2 cellular contexts compared by ENCODE assay signal in the genomic region with DNA sequence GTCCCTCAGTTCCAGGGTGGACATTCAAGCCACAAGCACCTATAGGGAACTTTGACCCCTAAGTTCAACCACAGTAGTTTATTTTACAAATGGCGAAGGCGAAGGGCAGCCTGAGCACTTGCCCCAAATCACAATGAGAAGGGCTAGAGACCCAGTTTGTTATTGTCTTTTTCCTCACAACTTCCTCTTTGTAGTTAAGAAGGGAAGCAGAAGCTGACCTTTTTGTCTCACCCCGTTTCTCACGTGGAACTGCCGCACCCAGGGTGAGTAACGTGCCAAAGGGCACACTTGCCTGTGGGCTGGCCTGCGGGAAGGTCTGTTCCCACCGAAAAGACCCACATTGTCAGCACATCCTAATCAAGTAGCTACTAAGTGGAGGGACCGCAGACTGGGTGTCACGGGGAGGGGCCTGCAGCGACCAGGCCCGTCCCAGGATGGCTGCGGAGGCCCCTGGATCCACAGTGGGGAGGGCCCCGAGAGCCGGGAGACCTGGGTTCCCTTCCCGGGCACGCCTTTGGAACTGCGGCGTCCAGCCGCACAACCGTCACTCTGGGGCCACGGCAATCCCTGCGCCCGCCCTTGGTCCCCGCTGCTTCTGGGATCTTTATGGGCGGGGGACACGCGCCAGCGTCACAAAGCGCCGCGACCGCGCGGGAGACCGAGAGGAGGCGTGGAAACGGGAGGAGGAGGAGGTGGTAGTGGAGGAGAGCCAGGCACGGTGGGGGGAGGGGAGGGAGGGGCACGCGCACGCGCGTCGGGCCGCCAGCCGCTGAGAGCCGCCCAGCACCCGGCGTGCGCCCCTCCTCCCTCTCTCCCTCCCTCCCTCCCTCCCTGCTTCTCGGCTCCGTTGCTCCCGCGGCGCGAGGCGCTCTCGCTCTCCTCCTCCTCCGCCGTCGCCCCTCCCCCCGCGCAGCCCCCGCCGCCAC.
A peak's percentile ranks its signal among the peaks of the same experiment; 100 is the strongest.
TF ChIP-seq lines count a peak whose summit lies in the region.

A gene with protein sequence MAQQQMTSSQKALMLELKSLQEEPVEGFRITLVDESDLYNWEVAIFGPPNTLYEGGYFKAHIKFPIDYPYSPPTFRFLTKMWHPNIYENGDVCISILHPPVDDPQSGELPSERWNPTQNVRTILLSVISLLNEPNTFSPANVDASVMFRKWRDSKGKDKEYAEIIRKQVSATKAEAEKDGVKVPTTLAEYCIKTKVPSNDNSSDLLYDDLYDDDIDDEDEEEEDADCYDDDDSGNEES (plus strand): TSS at position 834 of the 926 bp plus-strand sequence. CDS start 598 bp downstream, outside the sequence.

TF ChIP-seq in IMR-90, 13 proteins besides CTCF, POLR2A, EP300 and RAD21:
- 0 out of 2 replicates have a peak, but pooled peaks have one; percentile 19 for TF ChIP-seq FOS (IDR thresholded peaks at IDR 0.05; ENCODE audit: low read depth, low read length)
- TF ChIP-seq MAZ (IDR thresholded peaks at IDR 0.05; ENCODE audit: borderline replicate concordance, low read depth, low read length): peak; percentile 86; the same call in 1 of the 2 replicates
- TF ChIP-seq, protein P1, sequence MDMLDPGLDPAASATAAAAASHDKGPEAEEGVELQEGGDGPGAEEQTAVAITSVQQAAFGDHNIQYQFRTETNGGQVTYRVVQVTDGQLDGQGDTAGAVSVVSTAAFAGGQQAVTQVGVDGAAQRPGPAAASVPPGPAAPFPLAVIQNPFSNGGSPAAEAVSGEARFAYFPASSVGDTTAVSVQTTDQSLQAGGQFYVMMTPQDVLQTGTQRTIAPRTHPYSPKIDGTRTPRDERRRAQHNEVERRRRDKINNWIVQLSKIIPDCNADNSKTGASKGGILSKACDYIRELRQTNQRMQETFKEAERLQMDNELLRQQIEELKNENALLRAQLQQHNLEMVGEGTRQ (IDR thresholded peaks at IDR 0.05; ENCODE audit: low read depth, low read length): no peak
- no peak for TF ChIP-seq RFX5 (IDR thresholded peaks at IDR 0.05; ENCODE audit: low read depth, low read length)
- no peak for TF ChIP-seq CEBPB (IDR thresholded peaks at IDR 0.05; ENCODE audit: low read depth, low read length)
- 0 out of 2 replicates have a peak, but pooled peaks have one; percentile 1 for TF ChIP-seq NFE2L2 (IDR thresholded peaks at IDR 0.05; ENCODE audit: low read depth, low read length)
- TF ChIP-seq BHLHE40 (IDR thresholded peaks at IDR 0.05; ENCODE audit: low read depth, low read length): peak; percentile 94
- no peak for TF ChIP-seq CHD1 (IDR thresholded peaks at IDR 0.05; ENCODE audit: low read depth, low read length)
- TF ChIP-seq, protein P2, sequence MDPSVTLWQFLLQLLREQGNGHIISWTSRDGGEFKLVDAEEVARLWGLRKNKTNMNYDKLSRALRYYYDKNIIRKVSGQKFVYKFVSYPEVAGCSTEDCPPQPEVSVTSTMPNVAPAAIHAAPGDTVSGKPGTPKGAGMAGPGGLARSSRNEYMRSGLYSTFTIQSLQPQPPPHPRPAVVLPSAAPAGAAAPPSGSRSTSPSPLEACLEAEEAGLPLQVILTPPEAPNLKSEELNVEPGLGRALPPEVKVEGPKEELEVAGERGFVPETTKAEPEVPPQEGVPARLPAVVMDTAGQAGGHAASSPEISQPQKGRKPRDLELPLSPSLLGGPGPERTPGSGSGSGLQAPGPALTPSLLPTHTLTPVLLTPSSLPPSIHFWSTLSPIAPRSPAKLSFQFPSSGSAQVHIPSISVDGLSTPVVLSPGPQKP (IDR thresholded peaks at IDR 0.05; ENCODE audit: borderline replicate concordance, low read depth, low read length): no peak

TF ChIP-seq in endothelial cell of umbilical vein, 7 proteins besides CTCF, POLR2A, EP300 and RAD21:
- TF ChIP-seq POLR2AphosphoS5 (IDR thresholded peaks at IDR 0.05; ENCODE audit: insufficient read depth, low read depth, low read length) (peak; percentile 91), GATA2 (IDR thresholded peaks at IDR 0.05; ENCODE audit: insufficient read depth, insufficient read length, low read depth, low read length) (no peak), EZH2 (IDR thresholded peaks at IDR 0.05; ENCODE audit: borderline replicate concordance, low read depth, low read length, severe bottlenecking) (no peak), FOS (IDR thresholded peaks at IDR 0.05; ENCODE audit: borderline replicate concordance, insufficient read depth, low read length) (peak; percentile 64), JUN (IDR thresholded peaks at IDR 0.05; ENCODE audit: borderline replicate concordance, insufficient read depth, insufficient read length, low read depth) (peak; percentile 44), MYC (IDR thresholded peaks at IDR 0.05; ENCODE audit: low read depth, low read length) (peak; percentile 65)
- TF ChIP-seq, protein P3, sequence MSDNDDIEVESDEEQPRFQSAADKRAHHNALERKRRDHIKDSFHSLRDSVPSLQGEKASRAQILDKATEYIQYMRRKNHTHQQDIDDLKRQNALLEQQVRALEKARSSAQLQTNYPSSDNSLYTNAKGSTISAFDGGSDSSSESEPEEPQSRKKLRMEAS (IDR thresholded peaks at IDR 0.05; ENCODE audit: insufficient read depth, insufficient read length): peak; percentile 28
